ENCODE assay signal across 2 cellular contexts in the genomic region with DNA sequence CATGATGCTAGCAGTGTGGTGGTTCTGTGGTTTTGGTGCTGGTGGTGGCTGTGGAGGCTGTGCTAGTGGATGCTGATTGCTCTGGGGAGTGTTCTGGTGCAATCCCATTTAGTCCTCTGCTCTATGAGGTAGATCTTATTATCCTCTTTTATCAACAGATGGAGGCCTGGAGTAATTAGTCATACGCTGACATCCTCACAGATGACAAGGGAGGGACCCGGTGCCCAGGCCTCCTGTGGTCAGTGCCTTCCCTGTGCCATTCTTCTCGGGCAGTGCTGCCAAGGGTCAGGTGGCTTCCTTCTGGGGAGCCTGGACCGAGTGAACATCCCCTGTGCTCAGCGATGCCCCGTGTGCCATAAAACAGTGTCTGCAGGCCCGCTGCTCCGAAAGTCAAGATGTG.
TF ChIP-seq lines count a peak whose summit lies in the region.

No MANE protein-coding gene starts in this region.

TF ChIP-seq in IMR-90, 13 proteins besides CTCF, POLR2A, EP300 and RAD21 (continued from another document):
- TF ChIP-seq USF2 (IDR thresholded peaks at IDR 0.05; ENCODE audit: low read depth, low read length) = no peak
- no peak for TF ChIP-seq RFX5 (IDR thresholded peaks at IDR 0.05; ENCODE audit: low read depth, low read length)
- no peak for TF ChIP-seq CHD1 (IDR thresholded peaks at IDR 0.05; ENCODE audit: low read depth, low read length)
- TF ChIP-seq NFE2L2 (IDR thresholded peaks at IDR 0.05; ENCODE audit: low read depth, low read length) = no peak
- TF ChIP-seq CEBPB (IDR thresholded peaks at IDR 0.05; ENCODE audit: low read depth, low read length) = no peak
TF ChIP-seq in IMR-90: peak in this region for 0.

TF ChIP-seq in HEK293T, 16 proteins besides CTCF, POLR2A, EP300 and RAD21 (continued from another document):
- TF ChIP-seq, protein P1, sequence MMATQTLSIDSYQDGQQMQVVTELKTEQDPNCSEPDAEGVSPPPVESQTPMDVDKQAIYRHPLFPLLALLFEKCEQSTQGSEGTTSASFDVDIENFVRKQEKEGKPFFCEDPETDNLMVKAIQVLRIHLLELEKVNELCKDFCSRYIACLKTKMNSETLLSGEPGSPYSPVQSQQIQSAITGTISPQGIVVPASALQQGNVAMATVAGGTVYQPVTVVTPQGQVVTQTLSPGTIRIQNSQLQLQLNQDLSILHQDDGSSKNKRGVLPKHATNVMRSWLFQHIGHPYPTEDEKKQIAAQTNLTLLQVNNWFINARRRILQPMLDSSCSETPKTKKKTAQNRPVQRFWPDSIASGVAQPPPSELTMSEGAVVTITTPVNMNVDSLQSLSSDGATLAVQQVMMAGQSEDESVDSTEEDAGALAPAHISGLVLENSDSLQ (IDR thresholded peaks at IDR 0.05) = no peak
- TF ChIP-seq BHLHE40 (IDR thresholded peaks at IDR 0.05; ENCODE audit: borderline replicate concordance) (no peak), TARDBP (IDR thresholded peaks at IDR 0.05) (no peak), FOXK2 (IDR thresholded peaks at IDR 0.05) (no peak), L3MBTL2 (conservative IDR thresholded peaks at IDR 0.05) (no peak), ZNF384 (IDR thresholded peaks at IDR 0.05) (no peak), ARNT (IDR thresholded peaks at IDR 0.05) (no peak)
